In the genomic region with DNA sequence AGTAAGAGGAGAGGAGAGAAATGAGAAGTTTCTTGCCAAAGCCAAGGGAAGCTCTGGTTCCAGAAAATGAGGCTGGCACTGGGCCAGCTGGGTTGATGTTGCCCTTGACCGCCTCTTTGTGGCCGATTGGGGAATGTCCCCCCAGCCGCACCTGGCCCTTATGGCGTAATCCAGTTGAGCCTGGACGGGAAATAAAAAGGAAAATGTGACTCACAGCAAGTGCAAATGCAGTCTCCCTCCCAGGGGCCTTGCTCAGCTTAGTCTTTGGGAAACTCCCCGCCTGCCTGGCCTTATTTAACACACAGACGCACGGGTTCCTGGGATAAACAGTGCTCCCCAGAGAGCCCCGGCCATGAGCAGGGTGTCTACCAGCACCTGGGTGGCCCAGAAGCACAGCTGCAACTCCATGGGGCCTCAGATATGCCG, we compare ENCODE assay signal across 8 cellular contexts.
A peak's percentile ranks its signal among the peaks of the same experiment; 100 is the strongest.
DNase-seq lines count a peak whose midpoint lies in the region; ATAC-seq and TF ChIP-seq lines count a peak whose summit lies in the region.

No MANE protein-coding gene starts in this region.

- H3K9me3 Mint-ChIP-seq in activated T-helper 17 cell treated with anti-CD3 and anti-CD28 coated beads, Interleukin-2, amount 50 U/mL, for 72 hours: peaks cover 3% of the 10 kb centered on the region

- peak overlapping the region; percentile 89 for H3K27ac Mint-ChIP-seq in activated T-helper 17 cell treated with anti-CD3 and anti-CD28 coated beads, Interleukin-2, amount 50 U/mL, for 72 hours

- TF ChIP-seq CTCF in heart right ventricle (IDR thresholded peaks at IDR 0.05): peak; percentile 22 to 73 (median 57)
- peak; percentile 74 for TF ChIP-seq CTCF in retinal pigment epithelial cell (conservative IDR thresholded peaks at IDR 0.05; ENCODE audit: low read depth, low read length)

- peaks cover 3 to 47% (median 32%) of the 10 kb centered on the region in 9 donors for H3K4me1 ChIP-seq in heart right ventricle

- H3K4me3 ChIP-seq in heart right ventricle (no peak overlapping the region), retinal pigment epithelial cell (ENCODE audit: low read length) (no peak overlapping the region)

- ATAC-seq in GM18517 (IDR thresholded peaks at IDR 0.05; ENCODE audit: unreplicated experiment) (peak; percentile 93), HG02870 (IDR thresholded peaks at IDR 0.05; ENCODE audit: unreplicated experiment) (peak; percentile 79), heart right ventricle (peak; percentile 88 to 97 (median 93))
- ATAC-seq in activated T-helper 17 cell treated with anti-CD3 and anti-CD28 coated beads, Interleukin-2, amount 50 U/mL, for 72 hours (replicated peaks): peak; percentile 80

- no peaks in the 10 kb centered on the region for H3K27me3 ChIP-seq in heart right ventricle

- peaks cover 6% of the 10 kb centered on the region for H3K4me1 Mint-ChIP-seq in activated T-helper 17 cell treated with anti-CD3 and anti-CD28 coated beads, Interleukin-2, amount 50 U/mL, for 72 hours

- DNase-seq in CD1c-positive myeloid dendritic cell (ENCODE audit: extremely low spot score) (peak; percentile 4), NCI-H1436 (lab: John Stamatoyannopoulos, UW) (peak; percentile 65), heart right ventricle (peak; percentile 79 to 92), retinal pigment epithelial cell (ENCODE audit: low read depth) (peak; percentile 98)
- DNase-seq in activated CD8-positive, alpha-beta memory T cell treated with anti-CD3 and anti-CD28 coated beads for 24 hours: no peak

- no peaks in the 10 kb centered on the region for H3K9me3 ChIP-seq in heart right ventricle

- H3K4me3 Mint-ChIP-seq in activated T-helper 17 cell treated with anti-CD3 and anti-CD28 coated beads, Interleukin-2, amount 50 U/mL, for 72 hours: peak overlapping the region; percentile 66

- H3K36me3 Mint-ChIP-seq in activated T-helper 17 cell treated with anti-CD3 and anti-CD28 coated beads, Interleukin-2, amount 50 U/mL, for 72 hours (ENCODE audit: low read depth): peaks cover 10% of the 10 kb centered on the region

- H3K36me3 ChIP-seq in heart right ventricle: peaks cover 0 to 32% (median 0%) of the 10 kb centered on the region in 9 donors

- peaks cover 21% of the 10 kb centered on the region for H3K27me3 Mint-ChIP-seq in activated T-helper 17 cell treated with anti-CD3 and anti-CD28 coated beads, Interleukin-2, amount 50 U/mL, for 72 hours

- intact Hi-C loops in heart right ventricle (cut with DNase I): loop anchor here in 1 of 10 donors (10.0 kb wide), 1 partner anchor 121 kb away; no protein-coding TSS in a partner anchor

- peak overlapping the region; percentile 7 to 90 (median 74) for H3K27ac ChIP-seq in heart right ventricle

- WGBS in heart right ventricle, 2 donors: 28 to 39% methylated on average over 10 of the region's 10 CpGs
